In genomic region chr4:8819421-8820177, GRCh38 we compare ENCODE assay signal across 18 cellular contexts. TPM values are rescaled to one million over a fixed set of nuclear protein-coding genes. Genes with fewer than 3 reads are reported as not detected.
DNase-seq lines count a peak whose midpoint lies in the region.
"Had no signal": no experiment of that assay in that cellular context is flagged by ENCODE, and none has a peak within 500 bp of the region (broad histone marks: within the 10 kb centered on the region; RNA-seq: fewer than 3 reads in every experiment).

No MANE protein-coding gene starts in this region.

- H3K4me3 ChIP-seq in Karpas-422 (ENCODE audit: low read length) (peak overlapping the region; percentile 24; the same call in 1 of the 2 replicates), GM23248 (no peak overlapping the region)
- H3K4me3 ChIP-seq: left ventricle myocardium inferior, SJSA1 had no signal

- H4K20me1 ChIP-seq in Karpas-422 (ENCODE audit: insufficient read depth, low read depth, low read length), result no peaks in the 10 kb centered on the region
- no peaks in the 10 kb centered on the region for H4K20me1 ChIP-seq in GM23248 (ENCODE audit: insufficient read depth)

- no peaks in the 10 kb centered on the region for H3F3A ChIP-seq in GM23248 (ENCODE audit: insufficient read depth)

- H2AFZ ChIP-seq in Karpas-422 (ENCODE audit: low read length), result peak overlapping the region; percentile 14; the same call in 1 of the 2 replicates
- H2AFZ ChIP-seq in GM23248, result no peak overlapping the region

- no peaks in the 10 kb centered on the region for H3K27me3 ChIP-seq in Karpas-422 (ENCODE audit: low read length)
- no peaks in the 10 kb centered on the region; the same call in 1 of the 2 replicates for H3K27me3 ChIP-seq in GM23248 (replicated peaks; ENCODE audit: insufficient read depth)
- H3K27me3 ChIP-seq: SJSA1 had no signal

- H3K4me2 ChIP-seq in Karpas-422 (ENCODE audit: low read depth, low read length, poor library complexity, severe bottlenecking) (peak overlapping the region; percentile 54), GM23248 (ENCODE audit: unreplicated experiment) (no peak overlapping the region)

- DNase-seq in DMS 273 (lab: John Stamatoyannopoulos, UW; ENCODE audit: unreplicated experiment), result peak; percentile 12
- DNase-seq in DMS 273 treated with DMSO at 0.1 percent for 48 hours (lab: John Stamatoyannopoulos, UW), result no peak
- peak; percentile 53 for DNase-seq in Karpas-422
- peak; percentile 47 for DNase-seq in ecto neural progenitor cell (ENCODE audit: low spot score)
- peak; percentile 6 for DNase-seq in stimulated activated CD8-positive, alpha-beta memory T cell treated with anti-CD3 and anti-CD28 coated beads, Interleukin-4, amount 100 ng/mL, for 48 hours
- DNase-seq in NCI-H2171 (lab: John Stamatoyannopoulos, UW), result no peak
- DNase-seq in SIG-M5 treated with dmso at 0.1 percent for 504 hours (lab: John Stamatoyannopoulos, UW; ENCODE audit: unreplicated experiment), result no peak
- DNase-seq in GM23248, result no peak
- DNase-seq: activated CD4-positive, alpha-beta T cell treated with anti-CD3 and anti-CD28 coated beads, Interleukin-2, amount 50 U/mL, for 48 hours; amniotic stem cell; left ventricle myocardium inferior; NCI-H1417; NCI-H345 had no signal

- H3K79me2 ChIP-seq in Karpas-422 (ENCODE audit: low read length) (no peaks in the 10 kb centered on the region), GM23248 (ENCODE audit: insufficient read depth) (no peaks in the 10 kb centered on the region)

- no peaks in the 10 kb centered on the region for H3K36me3 ChIP-seq in Karpas-422 (ENCODE audit: insufficient read depth, low read length)
- H3K36me3 ChIP-seq in GM23248 (ENCODE audit: low read depth), result no peaks in the 10 kb centered on the region
- H3K36me3 ChIP-seq: left ventricle myocardium inferior, SJSA1 had no signal

- H3K9me3 ChIP-seq in Karpas-422 (ENCODE audit: low read length) (no peaks in the 10 kb centered on the region), GM23248 (ENCODE audit: low read depth) (no peaks in the 10 kb centered on the region)
- H3K9me3 ChIP-seq: SJSA1 had no signal

- 11 to 18% methylated on average over 19 to 21 of the region's 21 CpGs for WGBS in GM23248 (ENCODE audit: low coverage in 1 of 2, low lambda C conversion rate in 2 of 2, missing lambda C conversion rate in 2 of 2), 2 experiments

- peak overlapping the region; percentile 47 for H3K9ac ChIP-seq in Karpas-422 (ENCODE audit: low read length)
- H3K9ac ChIP-seq in GM23248, result no peak overlapping the region

- H3K27ac ChIP-seq in Karpas-422 (ENCODE audit: low read length) (no peak overlapping the region), GM23248 (no peak overlapping the region)
- H3K27ac ChIP-seq: 22Rv1, left ventricle myocardium inferior, SJSA1 had no signal

- H3K9me2 ChIP-seq in Karpas-422 (replicated peaks; ENCODE audit: insufficient read depth, low read length), result no peaks in the 10 kb centered on the region
- H3K9me2 ChIP-seq in GM23248 (ENCODE audit: insufficient read depth), result no peaks in the 10 kb centered on the region

- in situ Hi-C loops in GM23248 (cut with MboI), result no loop called here

- H3K4me1 ChIP-seq in Karpas-422 (ENCODE audit: low read length) (peaks cover 45% of the 10 kb centered on the region), GM23248 (ENCODE audit: insufficient read depth) (no peaks in the 10 kb centered on the region)
- H3K4me1 ChIP-seq: left ventricle myocardium inferior, SJSA1 had no signal

RNA-seq across cellular contexts. Expression of gene HMX1, which starts 52.0 kb away (rescaled TPM):
- total RNA-seq in Karpas-422 (2014; rRNA removed; shearing (Covaris generic); ENCODE audit: low replicate concordance), result not detected in 2 replicates
- total RNA-seq in GM23248 (2014; rRNA removed; shearing (Covaris generic)), result not detected in 2 replicates
- polyA plus RNA-seq in GM23248 (2016; fragmentation: Nextera tagmentation; extraction: Ambion mirVana), result not detected in 2 replicates
- total RNA-seq: activated T-helper 17 cell treated with anti-CD3 and anti-CD28 coated beads, Interleukin-2, amount 50 U/mL, for 72 hours; CD4-positive, alpha-beta T cell; left ventricle myocardium inferior; pulmonary artery endothelial cell had no signal

Comparison
In these comparisons a context has a peak if more than half of its experiments do, and no peak if none do; other contexts are left out.
1. DNase-seq: peak in DMS 273 (single experiment), Karpas-422 (single experiment), ecto neural progenitor cell (single experiment) and stimulated activated CD8-positive, alpha-beta memory T cell treated with anti-CD3 and anti-CD28 coated beads, Interleukin-4, amount 100 ng/mL, for 48 hours (single experiment); none in DMS 273 treated with DMSO at 0.1 percent for 48 hours (single experiment), NCI-H2171 (single experiment), SIG-M5 treated with dmso at 0.1 percent for 504 hours (single experiment) and GM23248 (single experiment).